21 cellular contexts compared by ENCODE assay signal in the genomic region with DNA sequence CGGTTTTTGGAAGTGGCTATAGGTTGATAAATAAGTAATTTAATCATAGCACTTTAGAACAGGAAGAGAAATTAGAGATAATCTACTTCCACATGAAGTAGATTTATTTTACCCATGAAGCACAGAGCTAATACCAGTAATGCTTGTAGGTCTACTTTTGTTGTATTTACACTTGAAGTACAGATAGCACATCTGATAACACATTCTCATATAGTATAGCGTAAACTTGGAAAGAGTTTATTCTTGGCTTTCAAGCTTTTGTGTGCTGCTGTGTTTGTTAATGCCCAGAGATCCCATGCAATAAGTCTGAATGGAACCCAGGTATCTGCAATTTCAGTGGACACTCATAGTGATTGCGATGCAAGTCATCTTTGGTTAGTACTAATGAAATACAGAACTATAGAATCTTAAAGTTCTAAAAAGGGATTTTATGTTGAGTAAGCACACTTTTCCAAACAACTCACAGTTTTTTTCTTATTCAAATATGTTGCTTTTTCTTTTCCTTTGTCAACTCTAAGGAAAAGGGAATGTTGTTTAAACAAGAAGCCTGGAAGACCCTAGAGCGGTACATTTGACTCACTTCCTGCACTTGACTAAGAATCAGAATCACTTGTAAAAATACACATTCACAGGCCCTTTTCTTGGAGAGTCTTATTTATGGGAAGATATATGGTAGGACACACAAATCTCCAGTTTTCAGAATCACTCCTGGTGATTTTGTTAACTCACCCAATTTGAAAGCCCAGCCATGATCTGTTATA.
"Had no signal": no experiment of that assay in that cellular context is flagged by ENCODE, and none has a peak within 500 bp of the region (broad histone marks: within the 10 kb centered on the region; RNA-seq: fewer than 3 reads in every experiment).

No MANE protein-coding gene starts in this region.

- H3K36me3 ChIP-seq: esophagus squamous epithelium, gastrocnemius medialis, heart right ventricle, neutrophil, right atrium auricular region, transverse colon, vagina had no signal

- H3K4me1 ChIP-seq: esophagus squamous epithelium, gastrocnemius medialis, right atrium auricular region, transverse colon, vagina had no signal

- H3K4me3 ChIP-seq: esophagus squamous epithelium, gastrocnemius medialis, heart right ventricle, lung, right atrium auricular region, skin epidermis, transverse colon, vagina had no signal

- H3K4me3 Mint-ChIP-seq: activated naive CD4-positive, alpha-beta T cell treated with anti-CD3 and anti-CD28 coated beads for 36 hours; activated naive CD8-positive, alpha-beta T cell treated with anti-CD3 and anti-CD28 coated beads, Interleukin-2, amount 50 U/mL, for 24 hours; naive thymus-derived CD8-positive, alpha-beta T cell; T-cell had no signal

- DNase-seq: activated CD4-positive, alpha-beta T cell treated with anti-CD3 and anti-CD28 coated beads for 1 hour; activated CD4-positive, alpha-beta T cell treated with anti-CD3 and anti-CD28 coated beads, Interleukin-2, amount 50 U/mL, for 4 hours; activated naive CD4-positive, alpha-beta T cell treated with anti-CD3 and anti-CD28 coated beads for 36 hours; activated naive CD8-positive, alpha-beta T cell treated with anti-CD3 and anti-CD28 coated beads, Interleukin-2, amount 50 U/mL, for 24 hours; activated T-cell treated with anti-CD3 and anti-CD28 coated beads for 4 hours; aorta; esophagus squamous epithelium; gastrocnemius medialis; heart right ventricle; naive thymus-derived CD8-positive, alpha-beta T cell; stimulated activated CD4-positive, alpha-beta T cell treated with anti-CD3 and anti-CD28 coated beads, Interleukin-15, amount 100 ng/mL, for 24 hours; stimulated activated CD4-positive, alpha-beta T cell treated with anti-CD3 and anti-CD28 coated beads, Interleukin-4, amount 100 ng/mL, for 1 hour; stimulated activated naive CD4-positive, alpha-beta T cell treated with Interleukin-2 at 50 U/mL for 16 hours; T-cell; T1000; transverse colon had no signal

- H3K27ac ChIP-seq: esophagus squamous epithelium, gastrocnemius medialis, heart right ventricle, neutrophil, right atrium auricular region, skin epidermis, transverse colon, vagina had no signal

- H3K27me3 Mint-ChIP-seq: activated naive CD8-positive, alpha-beta T cell treated with anti-CD3 and anti-CD28 coated beads, Interleukin-2, amount 50 U/mL, for 24 hours; T-cell had no signal

- H3K9me3 ChIP-seq: esophagus squamous epithelium, gastrocnemius medialis, heart right ventricle, neutrophil, right atrium auricular region, transverse colon, vagina had no signal

- H3K27me3 ChIP-seq: esophagus squamous epithelium, gastrocnemius medialis, heart right ventricle, neutrophil, right atrium auricular region, transverse colon, vagina had no signal

- H3K36me3 Mint-ChIP-seq: naive thymus-derived CD8-positive, alpha-beta T cell; T-cell had no signal

- H3K27ac Mint-ChIP-seq: activated naive CD4-positive, alpha-beta T cell treated with anti-CD3 and anti-CD28 coated beads for 36 hours; activated naive CD8-positive, alpha-beta T cell treated with anti-CD3 and anti-CD28 coated beads, Interleukin-2, amount 50 U/mL, for 24 hours; naive thymus-derived CD8-positive, alpha-beta T cell; T-cell had no signal

- H3K9me3 Mint-ChIP-seq: activated naive CD4-positive, alpha-beta T cell treated with anti-CD3 and anti-CD28 coated beads for 36 hours; activated naive CD8-positive, alpha-beta T cell treated with anti-CD3 and anti-CD28 coated beads, Interleukin-2, amount 50 U/mL, for 24 hours; T-cell had no signal

- H3K4me1 Mint-ChIP-seq: activated naive CD8-positive, alpha-beta T cell treated with anti-CD3 and anti-CD28 coated beads, Interleukin-2, amount 50 U/mL, for 24 hours; naive thymus-derived CD8-positive, alpha-beta T cell; T-cell had no signal
